In the genomic region with DNA sequence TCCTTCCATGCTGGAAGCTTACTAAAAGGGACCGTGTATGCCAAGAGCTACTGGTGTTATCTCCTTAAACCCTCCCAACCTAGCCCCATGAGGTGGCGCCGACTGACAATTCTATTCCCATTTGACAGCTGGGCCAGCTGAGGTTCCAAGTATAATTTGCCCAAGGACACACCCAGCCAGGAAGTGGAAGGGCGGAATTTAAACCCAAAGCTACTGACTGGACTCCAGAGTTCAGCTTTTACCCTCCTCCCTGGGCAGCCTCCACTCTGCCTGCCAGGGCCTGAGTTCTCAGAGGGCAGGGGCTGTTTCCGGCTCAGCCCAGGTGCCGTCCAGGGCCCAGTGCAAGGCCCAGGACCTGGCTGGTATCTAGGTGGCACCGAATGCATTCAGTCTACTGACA, we compare ENCODE assay signal across 9 cellular contexts.
DNase-seq lines count a peak whose midpoint lies in the region; ATAC-seq and TF ChIP-seq lines count a peak whose summit lies in the region.
"Had no signal": no experiment of that assay in that cellular context is flagged by ENCODE, and none has a peak within 500 bp of the region (broad histone marks: within the 10 kb centered on the region; RNA-seq: fewer than 3 reads in every experiment).

No MANE protein-coding gene starts in this region.

- H2BK120ac ChIP-seq in IMR-90 (ENCODE audit: low read depth, low read length): peak overlapping the region; percentile 52

- no peak for ATAC-seq in IMR-90 (ENCODE audit: low read depth)
- peak in 3 of 4 donors; percentile 29 to 56 (median 46) for ATAC-seq in right lobe of liver
- no peak for ATAC-seq in stimulated activated naive B cell treated with anti-CD40 and anti-IgM and Interleukin-4, amounts not matched to agents 10 μg/mL and 1 μg/mL and 100 μg/mL, for 72 hours (replicated peaks)
- no peak for ATAC-seq in GM18909 (IDR thresholded peaks at IDR 0.05; ENCODE audit: poor library complexity, unreplicated experiment)
- ATAC-seq: activated CD4-positive, CD25-positive, alpha-beta regulatory T cell treated with anti-CD3 and anti-CD28 coated beads, Interleukin-2, amount 50 U/mL, for 24 hours had no signal

- peak overlapping the region; percentile 14 for H2BK20ac ChIP-seq in IMR-90 (ENCODE audit: low read depth, low read length)

- H3K4me3 ChIP-seq in IMR-90 (ENCODE audit: insufficient read depth, low read depth, low read length) (no peak overlapping the region), breast epithelium (peak overlapping the region; percentile 49 to 83 (median 55)), right lobe of liver (no peak overlapping the region)

- peak overlapping the region; percentile 70 for H3K23ac ChIP-seq in IMR-90 (ENCODE audit: low read depth, low read length)

- H3K27me3 Mint-ChIP-seq in stimulated activated naive B cell treated with anti-CD40 and anti-IgM and Interleukin-4, amounts not matched to agents 10 μg/mL and 1 μg/mL and 100 μg/mL, for 72 hours: peaks cover 73 to 87% of the 10 kb centered on the region in 2 donors

- peak overlapping the region; percentile 58 for H4K91ac ChIP-seq in IMR-90 (ENCODE audit: insufficient read depth, low read depth, low read length)

- no peak overlapping the region; the same call in 1 of the 2 replicates for H3K4me2 ChIP-seq in IMR-90 (ENCODE audit: low read depth, low read length)

- H3K4me1 Mint-ChIP-seq in stimulated activated naive B cell treated with anti-CD40 and anti-IgM and Interleukin-4, amounts not matched to agents 10 μg/mL and 1 μg/mL and 100 μg/mL, for 72 hours: peaks cover 6 to 7% of the 10 kb centered on the region in 2 donors

- H2BK5ac ChIP-seq in IMR-90 (ENCODE audit: low read depth, low read length, poor library complexity, severe bottlenecking): no peak overlapping the region

- H3K4ac ChIP-seq in IMR-90 (ENCODE audit: low read depth, low read length): peak overlapping the region; percentile 80

- H3K14ac ChIP-seq in IMR-90 (replicated peaks; ENCODE audit: low read depth, low read length): peak overlapping the region; percentile 52

- H3K27me3 ChIP-seq in IMR-90 (ENCODE audit: control insufficient read depth, insufficient read depth, low read length): no peaks in the 10 kb centered on the region
- no peaks in the 10 kb centered on the region for H3K27me3 ChIP-seq in breast epithelium
- H3K27me3 ChIP-seq in right lobe of liver: no peaks in the 10 kb centered on the region

- peak overlapping the region; percentile 47 to 64 for H3K4me3 Mint-ChIP-seq in stimulated activated naive B cell treated with anti-CD40 and anti-IgM and Interleukin-4, amounts not matched to agents 10 μg/mL and 1 μg/mL and 100 μg/mL, for 72 hours

- peak overlapping the region in 1 of 2 experiments; percentile 61; a peak in 2 of 4 replicates for H4K8ac ChIP-seq in IMR-90 (ENCODE audit: low read depth in 2 of 2, low read length in 2 of 2)

- no peak overlapping the region for H4K5ac ChIP-seq in IMR-90 (ENCODE audit: low read depth, low read length)

- H4K20me1 ChIP-seq in IMR-90 (ENCODE audit: insufficient read depth, low read length): no peaks in the 10 kb centered on the region

- peaks cover 0 to 5% of the 10 kb centered on the region in 2 experiments; a peak in 1 of 4 replicates for H3K79me1 ChIP-seq in IMR-90 (ENCODE audit: low read depth in 1 of 2, low read length in 2 of 2)

- peak overlapping the region; percentile 91 for H2AFZ ChIP-seq in IMR-90 (replicated peaks; ENCODE audit: low read length, poor library complexity)

- H3K36me3 Mint-ChIP-seq in stimulated activated naive B cell treated with anti-CD40 and anti-IgM and Interleukin-4, amounts not matched to agents 10 μg/mL and 1 μg/mL and 100 μg/mL, for 72 hours: no peaks in the 10 kb centered on the region

- H3K56ac ChIP-seq in IMR-90 (ENCODE audit: extremely low read depth, insufficient read depth, low read length): no peak overlapping the region

- CTCF ChIA-PET in IMR-90 (lab: Yijun Ruan, JAX): no interaction called here

- TF ChIP-seq POLR2A in IMR-90 (IDR thresholded peaks at IDR 0.05; ENCODE audit: low read depth, low read length) (no peak), breast epithelium (IDR thresholded peaks at IDR 0.05) (no peak), right lobe of liver (IDR thresholded peaks at IDR 0.05) (no peak)

- H3K9ac ChIP-seq in IMR-90 (ENCODE audit: low read depth, low read length): peak overlapping the region; percentile 2; the same call in 1 of the 2 replicates

- peak overlapping the region; percentile 59; the same call in 1 of the 2 replicates for H2AK5ac ChIP-seq in IMR-90 (ENCODE audit: low read depth, low read length)

- dilution Hi-C loops in IMR-90 (cut with HindIII; ENCODE audit: low sequenced_read_pairs, unreplicated experiment): no loop called here

- no CpG with 5 or more reads among the region's 7 CpGs for WGBS in IMR-90 (ENCODE audit: extremely low coverage in 2 of 2, insufficient read length in 1 of 2), 2 experiments
- 20% methylated on average over 2 of the region's 7 CpGs for WGBS in right lobe of liver (ENCODE audit: insufficient coverage, low coverage, low lambda C conversion rate, missing lambda C conversion rate)

- H2BK15ac ChIP-seq in IMR-90 (ENCODE audit: low read depth, low read length): peak overlapping the region; percentile 39; the same call in 1 of the 3 replicates

- no peaks in the 10 kb centered on the region for H3K36me3 ChIP-seq in IMR-90 (ENCODE audit: control insufficient read depth, insufficient read depth, low read length)
- no peaks in the 10 kb centered on the region for H3K36me3 ChIP-seq in breast epithelium
- no peaks in the 10 kb centered on the region for H3K36me3 ChIP-seq in right lobe of liver

- peaks cover 16% of the 10 kb centered on the region for H3K4me1 ChIP-seq in IMR-90 (ENCODE audit: control insufficient read depth, insufficient read depth, low read length)
- H3K4me1 ChIP-seq in breast epithelium: no peaks in the 10 kb centered on the region
- peaks cover 0 to 14% (median 4%) of the 10 kb centered on the region in 4 donors for H3K4me1 ChIP-seq in right lobe of liver

- H3K9me1 ChIP-seq in IMR-90 (ENCODE audit: insufficient read depth, low read length): peaks cover 3% of the 10 kb centered on the region; the same call in 1 of the 2 replicates

- H3K9me3 ChIP-seq in IMR-90 (ENCODE audit: control insufficient read depth, insufficient read depth, low read length) (no peaks in the 10 kb centered on the region), breast epithelium (no peaks in the 10 kb centered on the region), right lobe of liver (no peaks in the 10 kb centered on the region)

- no peak overlapping the region for H3K27ac Mint-ChIP-seq in stimulated activated naive B cell treated with anti-CD40 and anti-IgM and Interleukin-4, amounts not matched to agents 10 μg/mL and 1 μg/mL and 100 μg/mL, for 72 hours

- DNase-seq in IMR-90: no peak
- no peak for DNase-seq in breast epithelium (ENCODE audit: low spot score in 2 of 2)
- DNase-seq in right lobe of liver: no peak
- DNase-seq in stimulated activated naive B cell treated with anti-CD40 and anti-IgM and Interleukin-4, amounts not matched to agents 10 μg/mL and 1 μg/mL and 100 μg/mL, for 72 hours: no peak
- DNase-seq in NCI-H82 (lab: John Stamatoyannopoulos, UW): no peak
- DNase-seq in occipital lobe (lab: John Stamatoyannopoulos, UW): no peak
- DNase-seq in NCI-H1930 (lab: John Stamatoyannopoulos, UW): no peak

- H2AK9ac ChIP-seq in IMR-90 (replicated peaks; ENCODE audit: low read depth, low read length, poor library complexity): peak overlapping the region; percentile 57

- no peaks in the 10 kb centered on the region for H3K9me3 Mint-ChIP-seq in stimulated activated naive B cell treated with anti-CD40 and anti-IgM and Interleukin-4, amounts not matched to agents 10 μg/mL and 1 μg/mL and 100 μg/mL, for 72 hours

- in situ Hi-C loops in IMR-90 (cut with MboI; ENCODE audit: low sequenced_read_pairs): no loop called here

- no peak for TF ChIP-seq RAD21 in IMR-90 (IDR thresholded peaks at IDR 0.05; ENCODE audit: low read length)

- intact Hi-C loops in IMR-90 (cut with micrococcal nuclease) (no loop called here), breast epithelium (cut with DNase I; ENCODE audit: low total_unique reads) (no loop called here), right lobe of liver (cut with DNase I) (loop anchor here in 1 of 2 donors (5.0 kb wide), 1 partner anchor 47 kb away; no protein-coding TSS in a partner anchor)

- H3K27ac ChIP-seq in IMR-90 (ENCODE audit: insufficient read depth, low read length) (no peak overlapping the region), breast epithelium (peak overlapping the region; percentile 85 to 93), right lobe of liver (peak overlapping the region in 2 of 3 donors; percentile 75 to 79)

- TF ChIP-seq CTCF in IMR-90 (conservative IDR thresholded peaks at IDR 0.05; ENCODE audit: low read depth, low read length) (no peak), breast epithelium (IDR thresholded peaks at IDR 0.05) (no peak), right lobe of liver (IDR thresholded peaks at IDR 0.05) (no peak)

- POLR2A ChIA-PET in IMR-90 (lab: Charles Lee; ENCODE audit: unreplicated experiment): interaction anchor here (0.6 kb wide), 1 partner anchor 420 kb away, joined by 4 read pairs; no protein-coding TSS in a partner anchor

- no peak overlapping the region for H3K18ac ChIP-seq in IMR-90 (ENCODE audit: low read depth, low read length)

- BruUV-seq in IMR-90 (replicated peaks; lab: Mats Ljungman, UMichigan): no TSS peak

TF ChIP-seq in IMR-90, 13 proteins besides CTCF, POLR2A, EP300 and RAD21 (continues in another document):
- TF ChIP-seq SMC3 (IDR thresholded peaks at IDR 0.05; ENCODE audit: low read depth, low read length) (no peak), MAFK (IDR thresholded peaks at IDR 0.05; ENCODE audit: low read depth, low read length) (no peak), CHD1 (IDR thresholded peaks at IDR 0.05; ENCODE audit: low read depth, low read length) (no peak), RCOR1 (IDR thresholded peaks at IDR 0.05; ENCODE audit: insufficient replicate concordance, low read length) (no peak), MXI1 (IDR thresholded peaks at IDR 0.05; ENCODE audit: borderline replicate concordance, low read depth, low read length) (no peak), CEBPB (IDR thresholded peaks at IDR 0.05; ENCODE audit: low read depth, low read length) (no peak), RFX5 (IDR thresholded peaks at IDR 0.05; ENCODE audit: low read depth, low read length) (no peak), NFE2L2 (IDR thresholded peaks at IDR 0.05; ENCODE audit: low read depth, low read length) (no peak), BHLHE40 (IDR thresholded peaks at IDR 0.05; ENCODE audit: low read depth, low read length) (no peak)
- TF ChIP-seq, protein P1, sequence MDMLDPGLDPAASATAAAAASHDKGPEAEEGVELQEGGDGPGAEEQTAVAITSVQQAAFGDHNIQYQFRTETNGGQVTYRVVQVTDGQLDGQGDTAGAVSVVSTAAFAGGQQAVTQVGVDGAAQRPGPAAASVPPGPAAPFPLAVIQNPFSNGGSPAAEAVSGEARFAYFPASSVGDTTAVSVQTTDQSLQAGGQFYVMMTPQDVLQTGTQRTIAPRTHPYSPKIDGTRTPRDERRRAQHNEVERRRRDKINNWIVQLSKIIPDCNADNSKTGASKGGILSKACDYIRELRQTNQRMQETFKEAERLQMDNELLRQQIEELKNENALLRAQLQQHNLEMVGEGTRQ (IDR thresholded peaks at IDR 0.05; ENCODE audit: low read depth, low read length): no peak

Comparison
In these comparisons a context has a peak if more than half of its experiments do, and no peak if none do; other contexts are left out.
1. ATAC-seq: peak in right lobe of liver (3 of 4); none in IMR-90 (single experiment), stimulated activated naive B cell treated with anti-CD40 and anti-IgM and Interleukin-4, amounts not matched to agents 10 μg/mL and 1 μg/mL and 100 μg/mL, for 72 hours (0 of 2) and GM18909 (single experiment).
2. H3K4me3 ChIP-seq: peak in breast epithelium (3 of 3); none in IMR-90 (single experiment) and right lobe of liver (0 of 3).